In the genomic region with DNA sequence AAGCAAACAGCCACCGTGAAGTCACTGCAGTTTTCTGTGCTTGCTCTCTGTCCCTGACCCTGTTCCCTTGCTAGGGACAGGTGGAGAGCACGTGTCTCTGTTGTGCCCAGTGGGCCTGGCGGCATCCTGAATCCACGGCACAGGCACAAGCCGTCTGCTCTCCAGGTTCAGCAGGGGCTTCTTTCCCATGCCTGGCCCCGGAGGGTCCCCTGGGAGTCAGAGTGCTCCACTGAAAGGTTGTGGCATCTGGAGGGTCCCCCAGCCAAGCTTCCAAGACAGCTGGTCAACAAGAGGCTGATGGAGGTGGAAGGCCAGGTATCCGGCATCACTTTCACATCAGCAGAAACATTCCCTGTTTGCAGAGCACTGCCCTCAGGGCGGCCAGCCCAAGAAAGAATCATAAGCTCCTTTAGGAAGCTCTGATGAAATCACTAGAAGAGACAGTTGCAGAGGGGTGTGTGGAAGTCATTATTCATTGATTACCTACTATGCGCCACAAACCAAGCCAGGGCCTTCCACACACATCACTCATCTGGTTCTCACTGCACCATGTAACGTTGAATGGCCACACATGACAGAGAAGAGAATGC, we compare ENCODE assay signal across 31 cellular contexts.
"Had no signal": no experiment of that assay in that cellular context is flagged by ENCODE, and none has a peak within 500 bp of the region (broad histone marks: within the 10 kb centered on the region; RNA-seq: fewer than 3 reads in every experiment).

No MANE protein-coding gene starts in this region.

- H3K4me3 ChIP-seq: cardiac muscle cell, MG63, SJCRH30 had no signal

- H3K9me3 ChIP-seq: MG63, SJCRH30, SK-N-SH had no signal

- H3K4me3 Mint-ChIP-seq: activated CD4-positive, alpha-beta memory T cell treated with anti-CD3 and anti-CD28 coated beads for 36 hours; activated CD4-positive, alpha-beta T cell treated with anti-CD3 and anti-CD28 coated beads, Interleukin-2, amount 10 ng/mL, durations not matched to agents 7 days and 5 days; activated naive CD4-positive, alpha-beta T cell treated with anti-CD3 and anti-CD28 coated beads for 36 hours; activated naive CD8-positive, alpha-beta T cell; activated T-helper 17 cell treated with anti-CD3 and anti-CD28 coated beads, Interleukin-2, amount 50 U/mL, for 72 hours had no signal

- H3K27me3 ChIP-seq: brain microvascular endothelial cell, cardiac muscle cell, MG63 had no signal

- H3K27me3 Mint-ChIP-seq: activated naive CD8-positive, alpha-beta T cell had no signal

- DNase-seq: activated CD4-positive, alpha-beta memory T cell treated with anti-CD3 and anti-CD28 coated beads for 36 hours; activated CD4-positive, alpha-beta T cell treated with anti-CD3 and anti-CD28 coated beads, Interleukin-2, amount 10 ng/mL, durations not matched to agents 7 days and 5 days; activated CD4-positive, CD25-positive, alpha-beta regulatory T cell; activated gamma-delta T cell; activated naive CD4-positive, alpha-beta T cell treated with anti-CD3 and anti-CD28 coated beads for 36 hours; activated T-cell treated with anti-CD3 and anti-CD28 coated beads for 4 hours; activated T-cell treated with anti-CD3 and anti-CD28 coated beads, Interleukin-2, amount 50 U/mL, for 48 hours; brain microvascular endothelial cell; MG63; MV-4-11; NCI-H1092 treated with DMSO at 0.1 percent for 48 hours; NCI-H1417 treated with DMSO at 0.1 percent for 48 hours; NCI-H2029; NCI-H2107; NCI-H2171 treated with DMSO at 0.1 percent for 48 hours; NCI-H226; NCI-H510A; NCI-H526 treated with DMSO at 0.1 percent for 48 hours; NCI-H82; NK-92 treated with Interleukin-12 subunit alpha and Interleukin-12 subunit beta, amount 100 ng/mL, for 24 hours; OCI-M1; Right ventricle myocardium superior; RPMI8226; SJCRH30; SK-N-SH; T-helper 1 cell had no signal

- H3K27ac Mint-ChIP-seq: activated CD4-positive, alpha-beta memory T cell treated with anti-CD3 and anti-CD28 coated beads for 36 hours; activated CD4-positive, alpha-beta T cell treated with anti-CD3 and anti-CD28 coated beads, Interleukin-2, amount 10 ng/mL, durations not matched to agents 7 days and 5 days; activated naive CD4-positive, alpha-beta T cell treated with anti-CD3 and anti-CD28 coated beads for 36 hours; activated naive CD8-positive, alpha-beta T cell; activated T-helper 17 cell treated with anti-CD3 and anti-CD28 coated beads, Interleukin-2, amount 50 U/mL, for 72 hours had no signal

- H3K9me3 Mint-ChIP-seq: activated CD4-positive, alpha-beta memory T cell treated with anti-CD3 and anti-CD28 coated beads for 36 hours; activated CD4-positive, alpha-beta T cell treated with anti-CD3 and anti-CD28 coated beads, Interleukin-2, amount 10 ng/mL, durations not matched to agents 7 days and 5 days; activated naive CD4-positive, alpha-beta T cell treated with anti-CD3 and anti-CD28 coated beads for 36 hours; activated T-helper 17 cell treated with anti-CD3 and anti-CD28 coated beads, Interleukin-2, amount 50 U/mL, for 72 hours had no signal

- H3K27ac ChIP-seq: brain microvascular endothelial cell, cardiac muscle cell, SJCRH30, VCaP had no signal

- ATAC-seq: activated T-helper 17 cell treated with anti-CD3 and anti-CD28 coated beads, Interleukin-2, amount 50 U/mL, for 72 hours; Panc1 had no signal

- H3K4me1 Mint-ChIP-seq: activated CD4-positive, alpha-beta T cell treated with anti-CD3 and anti-CD28 coated beads, Interleukin-2, amount 10 ng/mL, durations not matched to agents 7 days and 5 days; activated T-helper 17 cell treated with anti-CD3 and anti-CD28 coated beads, Interleukin-2, amount 50 U/mL, for 72 hours had no signal

- H3K36me3 Mint-ChIP-seq: activated CD4-positive, alpha-beta memory T cell treated with anti-CD3 and anti-CD28 coated beads for 36 hours; activated naive CD8-positive, alpha-beta T cell had no signal

- H3K36me3 ChIP-seq: brain microvascular endothelial cell, cardiac muscle cell, MG63, SJCRH30 had no signal

- H3K4me1 ChIP-seq: SJCRH30 had no signal
